Comparison of ENCODE assay signal across 18 cellular contexts in genomic region chr1:41013024-41013423, GRCh38. TPM values are rescaled to one million over a fixed set of nuclear protein-coding genes. Genes with fewer than 3 reads are reported as not detected.
DNase-seq lines count a peak whose midpoint lies in the region; ATAC-seq, FAIRE-seq and TF ChIP-seq lines count a peak whose summit lies in the region.
"Had no signal": no experiment of that assay in that cellular context is flagged by ENCODE, and none has a peak within 500 bp of the region (broad histone marks: within the 10 kb centered on the region; RNA-seq: fewer than 3 reads in every experiment).

No MANE protein-coding gene starts in this region.

- no peak overlapping the region for H2AFZ ChIP-seq in K562 (ENCODE audit: low read depth, low read length)

- no peaks in the 10 kb centered on the region for H3K27me3 ChIP-seq in BLaER1
- H3K27me3 ChIP-seq in BLaER1 treated with 17β-estradiol and CSF1 and Interleukin-3, amounts not matched to agents 10 nM and 100 nM, result no peaks in the 10 kb centered on the region
- H3K27me3 ChIP-seq in K562 (ENCODE audit: control insufficient read depth in 2 of 2, insufficient read depth in 2 of 2, low read length in 2 of 2), result no peaks in the 10 kb centered on the region
- H3K27me3 ChIP-seq: BE2C had no signal

- H3K4me2 ChIP-seq in BLaER1 (peak overlapping the region; percentile 79), K562 (ENCODE audit: insufficient read depth, low read length) (no peak overlapping the region)
- peak overlapping the region; percentile 73 to 90 (median 83) for H3K4me2 ChIP-seq in BLaER1 treated with 17β-estradiol and CSF1 and Interleukin-3, amounts not matched to agents 10 nM and 100 nM

- no peaks in the 10 kb centered on the region for H3K9me3 Mint-ChIP-seq in activated naive CD4-positive, alpha-beta T cell treated with anti-CD3 and anti-CD28 coated beads, Interleukin-2, amount 10 ng/mL, durations not matched to agents 7 days and 5 days
- H3K9me3 Mint-ChIP-seq: CD14-positive monocyte had no signal

- TF ChIP-seq CTCF in K562 (IDR thresholded peaks at IDR 0.05 in 2 of 3, conservative IDR thresholded peaks at IDR 0.05 in 1 of 3; ENCODE audit: insufficient read depth in 2 of 3, low read depth in 1 of 3, low read length in 3 of 3), result no peak

- 98% methylated on average over 6 of the region's 6 CpGs for WGBS in K562 (ENCODE audit: insufficient coverage, low coverage, missing lambda C conversion rate)

- DNase-seq in K562 (ENCODE audit: extremely low read depth in 1 of 4, low spot score in 3 of 4), result no peak
- DNase-seq in left colon, result no peak
- DNase-seq in activated naive CD4-positive, alpha-beta T cell treated with anti-CD3 and anti-CD28 coated beads, Interleukin-2, amount 10 ng/mL, durations not matched to agents 7 days and 5 days, result no peak
- no peak for DNase-seq in NCI-H774 (lab: John Stamatoyannopoulos, UW)
- no peak for DNase-seq in COLO829 (ENCODE audit: low spot score)
- DNase-seq: ACHN; BE2C; Calu3; CD4-positive, alpha-beta memory T cell; DMS79 treated with DMSO at 0.1 percent for 48 hours; GF-D8; GOT3; H7 had no signal

- H3K9ac ChIP-seq in BLaER1 (peak overlapping the region; percentile 85), K562 (ENCODE audit: insufficient read depth in 1 of 2, low read depth in 2 of 2, low read length in 2 of 2) (no peak overlapping the region)
- H3K9ac ChIP-seq in BLaER1 treated with 17β-estradiol and CSF1 and Interleukin-3, amounts not matched to agents 10 nM and 100 nM, result peak overlapping the region in 4 of 11 experiments; percentile 47 to 61 (median 56); a peak in 4 of 22 replicates

- intact Hi-C loops in K562 (cut with micrococcal nuclease), result no loop called here
- intact Hi-C loops in left colon (cut with DNase I, micrococcal nuclease), result no loop called here

- POLR2A ChIA-PET in K562 (lab: Yijun Ruan, JAX), result interaction anchor here (0.6 to 1.8 kb wide), 2 partner anchors 9 to 920 kb away, joined by 3 to 9 read pairs; partner anchors contain the start of gene SLFNL1

- H4K20me1 ChIP-seq in BLaER1 (no peaks in the 10 kb centered on the region), K562 (replicated peaks; ENCODE audit: control insufficient read depth, insufficient read depth, low read length) (no peaks in the 10 kb centered on the region)
- peaks cover 0 to 76% (median 37%) of the 10 kb centered on the region in 11 experiments; a peak in 16 of 22 replicates for H4K20me1 ChIP-seq in BLaER1 treated with 17β-estradiol and CSF1 and Interleukin-3, amounts not matched to agents 10 nM and 100 nM

- FAIRE-seq in K562 (lab: Jason Lieb, UNC), result no peak
- FAIRE-seq: A204.1 had no signal

- peaks cover 10% of the 10 kb centered on the region for H3K4me1 Mint-ChIP-seq in activated naive CD4-positive, alpha-beta T cell treated with anti-CD3 and anti-CD28 coated beads, Interleukin-2, amount 10 ng/mL, durations not matched to agents 7 days and 5 days

- TF ChIP-seq POLR2A in K562 (conservative IDR thresholded peaks at IDR 0.05), result no peak

- H3K27ac Mint-ChIP-seq in activated naive CD4-positive, alpha-beta T cell treated with anti-CD3 and anti-CD28 coated beads, Interleukin-2, amount 10 ng/mL, durations not matched to agents 7 days and 5 days, result no peak overlapping the region

- CTCF ChIA-PET in K562 (lab: Yijun Ruan, JAX; ENCODE audit: low intra/inter-chr PET ratio), result no interaction called here
- CTCF ChIA-PET in activated naive CD4-positive, alpha-beta T cell treated with anti-CD3 and anti-CD28 coated beads, Interleukin-2, amount 10 ng/mL, durations not matched to agents 7 days and 5 days (lab: Charles Lee), result no interaction called here

- no TSS peak for BruUV-seq in K562 (replicated peaks; lab: Mats Ljungman, UMichigan)

- H3K9me1 ChIP-seq in K562 (ENCODE audit: control insufficient read depth, insufficient read depth, low read length), result peaks cover 6% of the 10 kb centered on the region

- in situ Hi-C loops in K562 (cut with MboI), result no loop called here

- H3K36me3 ChIP-seq in BLaER1, result peaks cover 82% of the 10 kb centered on the region
- H3K36me3 ChIP-seq in BLaER1 treated with 17β-estradiol and CSF1 and Interleukin-3, amounts not matched to agents 10 nM and 100 nM, result peaks cover 40 to 97% (median 89%) of the 10 kb centered on the region in 11 experiments
- peaks cover 96% of the 10 kb centered on the region for H3K36me3 ChIP-seq in K562 (ENCODE audit: control insufficient read depth, insufficient read depth, low read length)

- peak overlapping the region; percentile 99 for H3K27ac ChIP-seq in BLaER1
- peak overlapping the region in 9 of 11 experiments; percentile 47 to 85 (median 73); a peak in 17 of 22 replicates for H3K27ac ChIP-seq in BLaER1 treated with 17β-estradiol and CSF1 and Interleukin-3, amounts not matched to agents 10 nM and 100 nM
- no peak overlapping the region for H3K27ac ChIP-seq in K562 (ENCODE audit: extremely low read depth, low read depth, low read length)

- ATAC-seq in K562 (no peak), left colon (peak; percentile 30)
- ATAC-seq: HCT116 had no signal

- H3K4me1 ChIP-seq in BLaER1 (peaks cover 95% of the 10 kb centered on the region), K562 (replicated peaks in 1 of 2; ENCODE audit: control insufficient read depth in 2 of 2, insufficient read depth in 2 of 2, low read length in 2 of 2) (peaks cover 0 to 11% of the 10 kb centered on the region in 2 experiments; a peak in 1 of 5 replicates)
- H3K4me1 ChIP-seq in BLaER1 treated with 17β-estradiol and CSF1 and Interleukin-3, amounts not matched to agents 10 nM and 100 nM, result peaks cover 47 to 100% (median 87%) of the 10 kb centered on the region in 10 experiments
- H3K4me1 ChIP-seq: BE2C had no signal

- TF ChIP-seq EP300 in K562 (IDR thresholded peaks at IDR 0.05; ENCODE audit: low read length), result no peak

- H3K79me2 ChIP-seq in K562 (ENCODE audit: control insufficient read depth, insufficient read depth, low read length), result no peaks in the 10 kb centered on the region

- H3K4me3 ChIP-seq in BLaER1 (no peak overlapping the region), K562 (no peak overlapping the region)
- H3K4me3 ChIP-seq in BLaER1 treated with 17β-estradiol and CSF1 and Interleukin-3, amounts not matched to agents 10 nM and 100 nM, result no peak overlapping the region

- TF ChIP-seq RAD21 in K562 (CRISPR knock-in tag; conservative IDR thresholded peaks at IDR 0.05 in 1 of 2, IDR thresholded peaks at IDR 0.05 in 1 of 2), result no peak

- H3K27me3 Mint-ChIP-seq in activated naive CD4-positive, alpha-beta T cell treated with anti-CD3 and anti-CD28 coated beads, Interleukin-2, amount 10 ng/mL, durations not matched to agents 7 days and 5 days, result no peaks in the 10 kb centered on the region
- H3K27me3 Mint-ChIP-seq: CD4-positive, alpha-beta memory T cell had no signal

- H3K9me3 ChIP-seq in BLaER1 (no peaks in the 10 kb centered on the region), K562 (replicated peaks; ENCODE audit: control insufficient read depth, insufficient read depth, low read depth, low read length) (no peaks in the 10 kb centered on the region)
- H3K9me3 ChIP-seq in BLaER1 treated with 17β-estradiol and CSF1 and Interleukin-3, amounts not matched to agents 10 nM and 100 nM (replicated peaks in 1 of 11), result no peaks in the 10 kb centered on the region
- H3K9me3 ChIP-seq: BE2C had no signal

- no peak overlapping the region for H3K4me3 Mint-ChIP-seq in activated naive CD4-positive, alpha-beta T cell treated with anti-CD3 and anti-CD28 coated beads, Interleukin-2, amount 10 ng/mL, durations not matched to agents 7 days and 5 days
- H3K4me3 Mint-ChIP-seq: CD14-positive monocyte; CD4-positive, alpha-beta memory T cell had no signal

- peaks cover 44% of the 10 kb centered on the region for H3K36me3 Mint-ChIP-seq in activated naive CD4-positive, alpha-beta T cell treated with anti-CD3 and anti-CD28 coated beads, Interleukin-2, amount 10 ng/mL, durations not matched to agents 7 days and 5 days

RNA-seq across cellular contexts. Expression of gene SLFNL1, which starts 8.5 kb away (rescaled TPM):
- total RNA-seq in K562 (2011; cell fraction: chromatin; rRNA removed; ENCODE audit: low replicate concordance), result 0.58 and 1.4 TPM in 2 replicates
- total RNA-seq in K562 (2011; cell fraction: nucleolus; rRNA removed), result 0.66 and 1.2 TPM in 2 replicates
- total RNA-seq in K562 (2011; cell fraction: nucleoplasm; rRNA removed), result 0.31 and 0.51 TPM in 2 replicates
- total RNA-seq in K562 (2014; rRNA removed) (0.05 and 0.29 TPM in 2 replicates), K562 (2014; rRNA removed; fragmentation: Illumina TruSeq; extraction: Trizol) (0.03 TPM in 1 of 2 replicates, not detected in the other), K562 (2015; rRNA removed; fragmentation: Illumina TruSeq; extraction: Trizol) (0.08 and 0.14 TPM in 2 replicates), K562 (2021) (0.07 TPM in 1 of 2 replicates, not detected in the other), left colon (under 1 TPM; 0.25 to 0.61 TPM)
- polyA plus RNA-seq in K562 (2011; rRNA removed) (0.01 TPM in 1 of 2 replicates, not detected in the other), K562 (2014; fragmentation: Illumina TruSeq; extraction: Trizol) (0.03 TPM in 1 of 2 replicates, not detected in the other), K562 (2014; fragmentation: Nextera tagmentation; extraction: Ambion mirVana) (not detected), K562 (2014; rRNA removed) (0.05 and 0.12 TPM in 2 replicates)
- polyA plus RNA-seq in K562 (2011; cell fraction: cytosol; rRNA removed), result not detected in 2 replicates
- 0.10 and 0.13 TPM in 2 replicates for polyA plus RNA-seq in K562 (2011; cell fraction: nucleus; rRNA removed)
- polyA plus RNA-seq in K562 (2012), result 0.25 and 0.47 TPM in 2 replicates
- 0.14 and 0.15 TPM in 2 replicates for polyA minus RNA-seq in K562 (2011; rRNA and poly(A)+ RNA removed)
- not detected in 2 replicates for polyA minus RNA-seq in K562 (2011; cell fraction: cytosol; rRNA and poly(A)+ RNA removed)
- 0.40 and 0.44 TPM in 2 replicates for polyA minus RNA-seq in K562 (2011; cell fraction: nucleus; rRNA and poly(A)+ RNA removed)
- total RNA-seq: H7 had no signal

RNA-seq across cellular contexts. Expression of gene CTPS1, which starts 33.5 kb away (rescaled TPM):
- 238 and 252 TPM in 2 replicates for total RNA-seq in K562 (2011; cell fraction: chromatin; rRNA removed; ENCODE audit: low replicate concordance)
- 123 and 132 TPM in 2 replicates for total RNA-seq in K562 (2011; cell fraction: nucleolus; rRNA removed)
- total RNA-seq in K562 (2011; cell fraction: nucleoplasm; rRNA removed), result 153 and 182 TPM in 2 replicates
- 87.7 and 103 TPM in 2 replicates for total RNA-seq in K562 (2014; rRNA removed)
- 93.9 and 99.0 TPM in 2 replicates for total RNA-seq in K562 (2014; rRNA removed; fragmentation: Illumina TruSeq; extraction: Trizol)
- 101 and 103 TPM in 2 replicates for total RNA-seq in K562 (2015; rRNA removed; fragmentation: Illumina TruSeq; extraction: Trizol)
- 106 and 113 TPM in 2 replicates for total RNA-seq in K562 (2021)
- polyA plus RNA-seq in K562 (2011; rRNA removed), result 44.0 and 44.4 TPM in 2 replicates
- 23.4 and 35.2 TPM in 2 replicates for polyA plus RNA-seq in K562 (2011; cell fraction: cytosol; rRNA removed)
- 165 and 227 TPM in 2 replicates for polyA plus RNA-seq in K562 (2011; cell fraction: nucleus; rRNA removed)
- polyA plus RNA-seq in K562 (2012), result 58.1 and 83.7 TPM in 2 replicates
- polyA plus RNA-seq in K562 (2014; fragmentation: Illumina TruSeq; extraction: Trizol), result 152 and 164 TPM in 2 replicates
- 10 to 100 TPM; 71.5 to 72.2 TPM for polyA plus RNA-seq in K562 (2014; fragmentation: Nextera tagmentation; extraction: Ambion mirVana)
- polyA plus RNA-seq in K562 (2014; rRNA removed), result 70.6 and 88.0 TPM in 2 replicates
- 90.7 and 96.2 TPM in 2 replicates for polyA minus RNA-seq in K562 (2011; rRNA and poly(A)+ RNA removed)
- 36.2 and 42.9 TPM in 2 replicates for polyA minus RNA-seq in K562 (2011; cell fraction: cytosol; rRNA and poly(A)+ RNA removed)
- 78.6 and 121 TPM in 2 replicates for polyA minus RNA-seq in K562 (2011; cell fraction: nucleus; rRNA and poly(A)+ RNA removed)
- total RNA-seq in left colon, result 10 to 100 TPM; 11.1 to 14.0 TPM

Comparison
In these comparisons a context has a peak if more than half of its experiments do, and no peak if none do; other contexts are left out.
1. RNA of gene CTPS1, which starts 33.5 kb away (total RNA-seq): 87.7 to 252 TPM in K562; 11.1 to 14.0 TPM in left colon; every median in the first group is over 4 times any median in the second.